Comparison of ENCODE assay signal across 1 cellular context in the genomic region with DNA sequence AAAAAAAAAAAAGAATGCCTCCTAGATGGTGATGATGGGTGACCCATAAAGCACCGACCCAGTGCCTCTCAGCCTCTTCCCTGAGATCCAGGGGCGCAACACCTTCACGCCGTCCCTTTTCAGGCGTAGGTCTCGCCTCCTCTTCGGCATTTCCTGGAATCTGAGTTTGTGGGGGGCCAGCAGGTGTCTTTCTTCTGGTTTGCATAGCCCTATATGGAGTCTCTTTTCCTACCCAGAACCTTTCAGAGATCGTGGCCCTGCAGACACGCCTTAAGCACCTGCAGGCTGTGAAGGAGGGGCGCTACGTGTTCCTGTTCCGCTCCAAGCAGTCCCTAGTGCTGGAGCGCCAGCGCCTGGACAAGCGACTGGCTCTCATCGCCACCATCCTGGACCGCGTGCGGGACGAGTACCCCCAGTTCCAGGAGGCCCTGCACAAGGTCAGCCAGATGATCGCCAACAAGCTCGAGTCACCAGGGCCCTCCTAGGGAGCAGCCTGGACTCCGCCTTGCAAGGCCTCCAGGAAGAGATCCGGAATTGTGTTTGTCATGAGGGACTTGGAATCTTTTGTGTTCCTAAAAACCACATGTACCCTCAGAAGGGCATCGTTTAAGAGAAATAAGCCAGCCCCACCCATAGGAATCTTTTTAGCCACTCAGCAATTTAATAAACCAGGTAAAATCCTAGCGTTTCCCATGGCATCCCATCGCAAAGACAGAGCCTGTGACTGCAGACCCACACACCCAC.
TF ChIP-seq lines count a peak whose summit lies in the region.

No MANE protein-coding gene starts in this region.

TF ChIP-seq in HepG2, 621 proteins besides CTCF, POLR2A, EP300 and RAD21:
- TF ChIP-seq MAFF (IDR thresholded peaks at IDR 0.05; ENCODE audit: low read depth, low read length) = 0 out of 2 replicates have a peak, but pooled peaks have one; percentile 39
- TF ChIP-seq, protein P1, sequence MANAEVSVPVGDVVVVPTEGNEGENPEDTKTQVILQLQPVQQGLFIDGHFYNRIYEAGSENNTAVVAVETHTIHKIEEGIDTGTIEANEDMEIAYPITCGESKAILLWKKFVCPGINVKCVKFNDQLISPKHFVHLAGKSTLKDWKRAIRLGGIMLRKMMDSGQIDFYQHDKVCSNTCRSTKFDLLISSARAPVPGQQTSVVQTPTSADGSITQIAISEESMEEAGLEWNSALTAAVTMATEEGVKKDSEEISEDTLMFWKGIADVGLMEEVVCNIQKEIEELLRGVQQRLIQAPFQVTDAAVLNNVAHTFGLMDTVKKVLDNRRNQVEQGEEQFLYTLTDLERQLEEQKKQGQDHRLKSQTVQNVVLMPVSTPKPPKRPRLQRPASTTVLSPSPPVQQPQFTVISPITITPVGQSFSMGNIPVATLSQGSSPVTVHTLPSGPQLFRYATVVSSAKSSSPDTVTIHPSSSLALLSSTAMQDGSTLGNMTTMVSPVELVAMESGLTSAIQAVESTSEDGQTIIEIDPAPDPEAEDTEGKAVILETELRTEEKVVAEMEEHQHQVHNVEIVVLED (CRISPR knock-in tag; IDR thresholded peaks at IDR 0.05; ENCODE audit: borderline replicate concordance) = no peak
- TF ChIP-seq MAFK (conservative IDR thresholded peaks at IDR 0.05 in 1 of 2, IDR thresholded peaks at IDR 0.05 in 1 of 2; ENCODE audit: low read length in 2 of 2) = peak; percentile 68 to 78
- TF ChIP-seq, protein P2, sequence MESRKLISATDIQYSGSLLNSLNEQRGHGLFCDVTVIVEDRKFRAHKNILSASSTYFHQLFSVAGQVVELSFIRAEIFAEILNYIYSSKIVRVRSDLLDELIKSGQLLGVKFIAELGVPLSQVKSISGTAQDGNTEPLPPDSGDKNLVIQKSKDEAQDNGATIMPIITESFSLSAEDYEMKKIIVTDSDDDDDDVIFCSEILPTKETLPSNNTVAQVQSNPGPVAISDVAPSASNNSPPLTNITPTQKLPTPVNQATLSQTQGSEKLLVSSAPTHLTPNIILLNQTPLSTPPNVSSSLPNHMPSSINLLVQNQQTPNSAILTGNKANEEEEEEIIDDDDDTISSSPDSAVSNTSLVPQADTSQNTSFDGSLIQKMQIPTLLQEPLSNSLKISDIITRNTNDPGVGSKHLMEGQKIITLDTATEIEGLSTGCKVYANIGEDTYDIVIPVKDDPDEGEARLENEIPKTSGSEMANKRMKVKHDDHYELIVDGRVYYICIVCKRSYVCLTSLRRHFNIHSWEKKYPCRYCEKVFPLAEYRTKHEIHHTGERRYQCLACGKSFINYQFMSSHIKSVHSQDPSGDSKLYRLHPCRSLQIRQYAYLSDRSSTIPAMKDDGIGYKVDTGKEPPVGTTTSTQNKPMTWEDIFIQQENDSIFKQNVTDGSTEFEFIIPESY (CRISPR knock-in tag; IDR thresholded peaks at IDR 0.05) = peak; percentile 84
- TF ChIP-seq ZNF788 (CRISPR knock-in tag; IDR thresholded peaks at IDR 0.05; ENCODE audit: borderline replicate concordance) = 0 out of 2 replicates have a peak, but pooled peaks have one; percentile 16
- TF ChIP-seq, protein P3, sequence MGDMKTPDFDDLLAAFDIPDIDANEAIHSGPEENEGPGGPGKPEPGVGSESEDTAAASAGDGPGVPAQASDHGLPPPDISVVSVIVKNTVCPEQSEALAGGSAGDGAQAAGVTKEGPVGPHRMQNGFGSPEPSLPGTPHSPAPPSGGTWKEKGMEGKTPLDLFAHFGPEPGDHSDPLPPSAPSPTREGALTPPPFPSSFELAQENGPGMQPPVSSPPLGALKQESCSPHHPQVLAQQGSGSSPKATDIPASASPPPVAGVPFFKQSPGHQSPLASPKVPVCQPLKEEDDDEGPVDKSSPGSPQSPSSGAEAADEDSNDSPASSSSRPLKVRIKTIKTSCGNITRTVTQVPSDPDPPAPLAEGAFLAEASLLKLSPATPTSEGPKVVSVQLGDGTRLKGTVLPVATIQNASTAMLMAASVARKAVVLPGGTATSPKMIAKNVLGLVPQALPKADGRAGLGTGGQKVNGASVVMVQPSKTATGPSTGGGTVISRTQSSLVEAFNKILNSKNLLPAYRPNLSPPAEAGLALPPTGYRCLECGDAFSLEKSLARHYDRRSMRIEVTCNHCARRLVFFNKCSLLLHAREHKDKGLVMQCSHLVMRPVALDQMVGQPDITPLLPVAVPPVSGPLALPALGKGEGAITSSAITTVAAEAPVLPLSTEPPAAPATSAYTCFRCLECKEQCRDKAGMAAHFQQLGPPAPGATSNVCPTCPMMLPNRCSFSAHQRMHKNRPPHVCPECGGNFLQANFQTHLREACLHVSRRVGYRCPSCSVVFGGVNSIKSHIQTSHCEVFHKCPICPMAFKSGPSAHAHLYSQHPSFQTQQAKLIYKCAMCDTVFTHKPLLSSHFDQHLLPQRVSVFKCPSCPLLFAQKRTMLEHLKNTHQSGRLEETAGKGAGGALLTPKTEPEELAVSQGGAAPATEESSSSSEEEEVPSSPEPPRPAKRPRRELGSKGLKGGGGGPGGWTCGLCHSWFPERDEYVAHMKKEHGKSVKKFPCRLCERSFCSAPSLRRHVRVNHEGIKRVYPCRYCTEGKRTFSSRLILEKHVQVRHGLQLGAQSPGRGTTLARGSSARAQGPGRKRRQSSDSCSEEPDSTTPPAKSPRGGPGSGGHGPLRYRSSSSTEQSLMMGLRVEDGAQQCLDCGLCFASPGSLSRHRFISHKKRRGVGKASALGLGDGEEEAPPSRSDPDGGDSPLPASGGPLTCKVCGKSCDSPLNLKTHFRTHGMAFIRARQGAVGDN (CRISPR knock-in tag; IDR thresholded peaks at IDR 0.05) = peak; percentile 17; the same call in 1 of the 2 replicates
- no peak for TF ChIP-seq ZNF766 (CRISPR knock-in tag; IDR thresholded peaks at IDR 0.05; ENCODE audit: borderline replicate concordance)
- TF ChIP-seq KDM6A (CRISPR knock-in tag; IDR thresholded peaks at IDR 0.05; ENCODE audit: low read depth) = no peak
- peak; percentile 17; the same call in 1 of the 2 replicates for TF ChIP-seq ZBTB38 (CRISPR knock-in tag; IDR thresholded peaks at IDR 0.05)
- TF ChIP-seq, protein P4, sequence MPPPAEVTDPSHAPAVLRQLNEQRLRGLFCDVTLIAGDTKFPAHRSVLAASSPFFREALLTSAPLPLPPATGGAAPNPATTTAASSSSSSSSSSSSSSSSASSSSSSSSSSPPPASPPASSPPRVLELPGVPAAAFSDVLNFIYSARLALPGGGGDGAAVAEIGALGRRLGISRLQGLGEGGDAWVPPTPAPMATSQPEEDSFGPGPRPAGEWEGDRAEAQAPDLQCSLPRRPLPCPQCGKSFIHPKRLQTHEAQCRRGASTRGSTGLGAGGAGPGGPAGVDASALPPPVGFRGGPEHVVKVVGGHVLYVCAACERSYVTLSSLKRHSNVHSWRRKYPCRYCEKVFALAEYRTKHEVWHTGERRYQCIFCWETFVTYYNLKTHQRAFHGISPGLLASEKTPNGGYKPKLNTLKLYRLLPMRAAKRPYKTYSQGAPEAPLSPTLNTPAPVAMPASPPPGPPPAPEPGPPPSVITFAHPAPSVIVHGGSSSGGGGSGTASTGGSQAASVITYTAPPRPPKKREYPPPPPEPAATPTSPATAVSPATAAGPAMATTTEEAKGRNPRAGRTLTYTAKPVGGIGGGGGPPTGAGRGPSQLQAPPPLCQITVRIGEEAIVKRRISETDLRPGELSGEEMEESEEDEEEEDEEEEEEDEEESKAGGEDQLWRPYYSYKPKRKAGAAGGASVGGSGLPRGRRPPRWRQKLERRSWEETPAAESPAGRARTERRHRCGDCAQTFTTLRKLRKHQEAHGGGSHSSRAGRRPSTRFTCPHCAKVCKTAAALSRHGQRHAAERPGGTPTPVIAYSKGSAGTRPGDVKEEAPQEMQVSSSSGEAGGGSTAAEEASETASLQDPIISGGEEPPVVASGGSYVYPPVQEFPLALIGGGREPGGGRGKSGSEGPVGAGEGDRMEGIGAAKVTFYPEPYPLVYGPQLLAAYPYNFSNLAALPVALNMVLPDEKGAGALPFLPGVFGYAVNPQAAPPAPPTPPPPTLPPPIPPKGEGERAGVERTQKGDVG (CRISPR knock-in tag; IDR thresholded peaks at IDR 0.05; ENCODE audit: borderline replicate concordance) = 0 out of 2 replicates have a peak, but pooled peaks have one; percentile 25
